In the genomic region with DNA sequence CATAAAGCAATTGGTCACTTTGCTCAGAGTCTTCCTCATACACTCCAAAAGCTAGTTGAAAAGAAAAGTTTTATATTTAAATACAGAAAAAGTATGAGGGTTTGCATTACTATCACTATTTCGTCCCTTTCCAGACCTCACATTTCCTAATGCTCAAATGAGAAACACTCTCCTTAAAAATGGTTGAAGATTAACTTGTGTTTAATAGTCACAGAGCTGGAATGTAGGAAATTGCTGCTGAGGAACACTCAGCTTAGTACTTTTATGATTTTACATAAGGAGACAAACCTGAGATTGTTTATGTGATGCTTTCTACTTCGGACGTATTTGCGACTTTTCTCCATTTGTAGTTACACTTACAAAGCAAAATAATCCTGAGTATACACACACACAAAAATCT, we compare ENCODE assay signal across 20 cellular contexts.
"Had no signal": no experiment of that assay in that cellular context is flagged by ENCODE, and none has a peak within 500 bp of the region (broad histone marks: within the 10 kb centered on the region; RNA-seq: fewer than 3 reads in every experiment).

No MANE protein-coding gene starts in this region.

- H3K4me3 ChIP-seq: stomach, thoracic aorta had no signal

- H3K27ac ChIP-seq: stomach, thoracic aorta had no signal

- H3K27ac Mint-ChIP-seq: activated B cell treated with CpG ODN at 0.5 μM for 24 hours; activated CD8-positive, alpha-beta T cell treated with anti-CD3 and anti-CD28 coated beads, Interleukin-2, amount 10 ng/mL, durations not matched to agents 7 days and 5 days; brain had no signal

- FAIRE-seq: endothelial cell of umbilical vein had no signal

- DNase-seq: activated B cell treated with CpG ODN at 0.5 μM for 24 hours; activated CD4-positive, alpha-beta T cell treated with anti-CD3 and anti-CD28 coated beads for 48 hours; activated CD8-positive, alpha-beta memory T cell treated with anti-CD3 and anti-CD28 coated beads, Interleukin-2, amount 50 U/mL, for 4 hours; activated CD8-positive, alpha-beta T cell treated with anti-CD3 and anti-CD28 coated beads, Interleukin-2, amount 10 ng/mL, durations not matched to agents 7 days and 5 days; activated gamma-delta T cell; activated T-cell treated with anti-CD3 and anti-CD28 coated beads, Interleukin-2, amount 50 U/mL, for 48 hours; amniotic stem cell; cortex of kidney; effector CD8-positive, alpha-beta T cell; foreskin fibroblast; left ventricle myocardium superior; stimulated activated CD4-positive, alpha-beta T cell treated with anti-CD3 and anti-CD28 coated beads, Interleukin-1b, Interleukin-23, amount 100 ng/mL, for 48 hours; stomach; T-helper 2 cell had no signal

- H3K4me1 Mint-ChIP-seq: neural crest cell had no signal

- H3K4me3 Mint-ChIP-seq: activated B cell treated with CpG ODN at 0.5 μM for 24 hours; activated CD8-positive, alpha-beta T cell treated with anti-CD3 and anti-CD28 coated beads, Interleukin-2, amount 10 ng/mL, durations not matched to agents 7 days and 5 days; brain; central memory CD8-positive, alpha-beta T cell; neural crest cell had no signal

- H3K27me3 Mint-ChIP-seq: activated B cell treated with CpG ODN at 0.5 μM for 24 hours; brain; central memory CD8-positive, alpha-beta T cell had no signal

- H3K4me1 ChIP-seq: stomach had no signal

- ATAC-seq: activated CD8-positive, alpha-beta T cell treated with anti-CD3 and anti-CD28 coated beads, Interleukin-2, amount 10 ng/mL, durations not matched to agents 7 days and 5 days; activated naive CD4-positive, alpha-beta T cell treated with anti-CD3 and anti-CD28 coated beads, Interleukin-2, amount 50 U/mL, for 72 hours; left ventricle myocardium superior had no signal

- H3K9me3 ChIP-seq: stomach, thoracic aorta had no signal

- H3K9me3 Mint-ChIP-seq: activated B cell treated with CpG ODN at 0.5 μM for 24 hours; activated naive CD4-positive, alpha-beta T cell treated with anti-CD3 and anti-CD28 coated beads, Interleukin-2, amount 50 U/mL, for 72 hours; brain; central memory CD8-positive, alpha-beta T cell; neural crest cell had no signal

- H3K27me3 ChIP-seq: stomach had no signal
